In the genomic region with DNA sequence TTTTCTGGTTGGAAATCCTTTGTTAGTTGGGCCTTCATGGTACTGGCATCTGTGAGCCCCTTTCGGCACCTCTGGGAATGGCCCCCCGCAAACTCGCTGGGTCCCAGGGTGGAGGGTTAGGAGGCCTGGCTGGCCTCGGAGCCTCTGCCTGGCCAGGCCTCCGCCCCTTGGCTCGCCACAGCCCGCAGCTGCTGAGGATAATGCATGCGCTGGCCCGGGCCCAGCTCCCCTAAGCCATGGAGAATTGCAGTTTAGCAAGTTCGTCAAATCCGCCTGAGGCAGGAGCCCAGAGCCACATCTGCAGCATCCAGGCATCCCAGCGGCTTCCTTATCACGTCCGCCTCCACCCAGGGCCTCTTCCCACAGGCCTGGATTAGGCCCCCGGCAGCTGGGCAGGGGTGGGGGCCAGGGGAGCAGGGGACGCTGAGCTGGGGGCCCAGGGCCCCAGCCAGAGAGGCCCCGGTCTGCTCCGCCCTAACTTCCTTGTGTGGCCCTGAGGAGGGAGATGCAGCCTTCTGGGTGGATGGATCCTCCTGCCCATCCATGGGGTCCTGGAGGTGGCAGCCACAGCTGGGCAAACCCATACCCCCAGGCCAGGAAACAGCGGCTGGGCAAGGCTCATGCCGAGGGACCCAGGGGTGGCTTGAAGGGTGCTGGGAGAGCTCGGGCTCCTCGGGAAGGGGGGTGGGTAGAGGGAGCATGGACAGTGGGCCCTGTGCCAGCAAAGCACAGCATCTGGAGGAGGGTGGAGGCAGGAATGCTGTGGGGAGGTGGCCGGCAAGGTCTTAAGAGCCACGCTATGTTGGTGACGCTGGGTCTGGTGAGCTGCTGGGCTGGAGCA, we compare ENCODE assay signal across 9 cellular contexts. TPM values are rescaled to one million over a fixed set of nuclear protein-coding genes. Genes with fewer than 3 reads are reported as not detected.
A peak's percentile ranks its signal among the peaks of the same experiment; 100 is the strongest.
DNase-seq lines count a peak whose midpoint lies in the region; ATAC-seq, FAIRE-seq and TF ChIP-seq lines count a peak whose summit lies in the region.
"Had no signal": no experiment of that assay in that cellular context is flagged by ENCODE, and none has a peak within 500 bp of the region (broad histone marks: within the 10 kb centered on the region; RNA-seq: fewer than 3 reads in every experiment).

No MANE protein-coding gene starts in this region.

- no peak for FAIRE-seq in urothelium cell line (lab: Jason Lieb, UNC)

- WGBS in adrenal gland, 4 donors: 51 to 76% (median 58%) methylated on average over 8 to 25 of the region's 25 CpGs

- peak overlapping the region in 4 of 5 donors; percentile 19 to 91 (median 66) for H3K27ac ChIP-seq in adrenal gland
- peak overlapping the region; percentile 41 for H3K27ac ChIP-seq in subcutaneous abdominal adipose tissue (ENCODE audit: low read depth, low read length)
- H3K27ac ChIP-seq: 22Rv1 had no signal

- TF ChIP-seq CTCF in adrenal gland (IDR thresholded peaks at IDR 0.05): no peak

- H3K4me3 ChIP-seq in adrenal gland (no peak overlapping the region), subcutaneous abdominal adipose tissue (ENCODE audit: low read depth in 1 of 5, low read length in 5 of 5) (no peak overlapping the region)

- no peaks in the 10 kb centered on the region for H3K36me3 ChIP-seq in adrenal gland (replicated peaks in 1 of 2)
- no peaks in the 10 kb centered on the region for H3K36me3 ChIP-seq in subcutaneous abdominal adipose tissue (ENCODE audit: control insufficient read depth in 5 of 5, insufficient read depth in 5 of 5, low read length in 5 of 5)

- TF ChIP-seq POLR2A in adrenal gland (IDR thresholded peaks at IDR 0.05): no peak

- DNase-seq in DMS 273 (lab: John Stamatoyannopoulos, UW; ENCODE audit: unreplicated experiment) (peak; percentile 71), DMS 273 treated with DMSO at 0.1 percent for 48 hours (lab: John Stamatoyannopoulos, UW) (no peak), adrenal gland (peak in 1 of 7 donors; percentile 50), iris pigment epithelial cell (ENCODE audit: low read depth) (peak; percentile 76), urothelium cell line (ENCODE audit: low spot score) (no peak)

- no peak for ATAC-seq in GM21528 (IDR thresholded peaks at IDR 0.05; ENCODE audit: low FRiP score, unreplicated experiment)
- no peak for ATAC-seq in GM21367 (IDR thresholded peaks at IDR 0.05; ENCODE audit: unreplicated experiment)

- intact Hi-C loops in adrenal gland (cut with DNase I): no loop called here

- H3K9ac ChIP-seq in subcutaneous abdominal adipose tissue (ENCODE audit: low read length in 5 of 5): peak overlapping the region in 1 of 5 donors; percentile 14

- H3K4me1 ChIP-seq in adrenal gland (replicated peaks in 1 of 2): peaks cover 19 to 45% of the 10 kb centered on the region in 2 donors
- peaks cover 16 to 58% (median 56%) of the 10 kb centered on the region in 5 donors for H3K4me1 ChIP-seq in subcutaneous abdominal adipose tissue (ENCODE audit: control insufficient read depth in 5 of 5, insufficient read depth in 5 of 5, low read length in 5 of 5)

- H3K9me3 ChIP-seq in adrenal gland (replicated peaks in 1 of 3) (no peaks in the 10 kb centered on the region), subcutaneous abdominal adipose tissue (ENCODE audit: control insufficient read depth in 5 of 5, low read length in 5 of 5) (peaks cover 0 to 2% (median 0%) of the 10 kb centered on the region in 5 donors)

- H3K27me3 ChIP-seq in adrenal gland (no peaks in the 10 kb centered on the region), subcutaneous abdominal adipose tissue (ENCODE audit: control insufficient read depth in 5 of 5, insufficient read depth in 4 of 5, low read length in 5 of 5) (peaks cover 0 to 32% (median 28%) of the 10 kb centered on the region in 5 donors)

RNA-seq across cellular contexts. Expression of gene DLK1, which starts 48.5 kb away (rescaled TPM):
- total RNA-seq in adrenal gland: 1,000 to 10,000 TPM; 1,488 to 2,787 (median 2,011) TPM
- polyA plus RNA-seq in adrenal gland: 1,000 to 10,000 TPM in 1 of 3 donors, 100 to 1,000 TPM in 2; 426 to 1,401 (median 972) TPM

Comparison
In these comparisons a context has a peak if more than half of its experiments do, and no peak if none do; other contexts are left out.
1. DNase-seq: peak in DMS 273 (single experiment) and iris pigment epithelial cell (single experiment); none in DMS 273 treated with DMSO at 0.1 percent for 48 hours (single experiment) and urothelium cell line (single experiment).